In genomic region chr6:80214436-80215022, GRCh38 we compare ENCODE assay signal across 8 cellular contexts.
A peak's percentile ranks its signal among the peaks of the same experiment; 100 is the strongest.
DNase-seq lines count a peak whose midpoint lies in the region; ATAC-seq, FAIRE-seq and TF ChIP-seq lines count a peak whose summit lies in the region.

No MANE protein-coding gene starts in this region.

- intact Hi-C loops in aorta (cut with DNase I): loop anchor here in 1 of 2 donors (10.0 kb wide), 1 partner anchor 1540 kb away; the partner anchor contains the start of gene TENT5A

- no peaks in the 10 kb centered on the region for H3K36me3 ChIP-seq in HEK293 (ENCODE audit: control insufficient read depth in 2 of 2, insufficient read depth in 1 of 2, low read length in 2 of 2)
- H3K36me3 ChIP-seq in lung (ENCODE audit: control insufficient read depth in 2 of 2, insufficient read depth in 2 of 2, low read length in 2 of 2): peaks cover 1 to 2% of the 10 kb centered on the region in 2 donors
- no peaks in the 10 kb centered on the region for H3K36me3 ChIP-seq in aorta (ENCODE audit: control insufficient read depth in 1 of 2, insufficient read depth in 2 of 2, low read length in 1 of 2)

- CTCF ChIA-PET in HEK293 (lab: Yijun Ruan, JAX): interaction anchor here (0.6 to 2.0 kb wide), 51 partner anchors 9 to 1541 kb away, joined by 3 to 19 read pairs (median 3); no protein-coding TSS in a partner anchor

- 64 to 69% methylated on average over 4 of the region's 4 CpGs for WGBS in lung, 2 donors
- 46 to 50% methylated on average over 4 of the region's 4 CpGs for WGBS in aorta, 2 donors

- H3K4me3 ChIP-seq in GM12864 (ENCODE audit: low read depth, low read length) (no peak overlapping the region), HEK293 (ENCODE audit: low read depth, low read length) (no peak overlapping the region), LNCaP clone FGC (ENCODE audit: low read depth, low read length) (no peak overlapping the region), coronary artery (no peak overlapping the region), lung (no peak overlapping the region), aorta (ENCODE audit: low read length in 2 of 2) (no peak overlapping the region)

- DNase-seq in A172 (ENCODE audit: low spot score) (peak; percentile 50), GM12864 (ENCODE audit: low read depth) (peak; percentile 8), LNCaP clone FGC (ENCODE audit: low read depth) (peak; percentile 8), RCC 7860 (ENCODE audit: low spot score) (peak; percentile 40), coronary artery (ENCODE audit: low spot score) (no peak), lung (ENCODE audit: low spot score) (no peak), aorta (no peak)

- H3K27me3 ChIP-seq in lung (ENCODE audit: control insufficient read depth, insufficient read depth) (no peaks in the 10 kb centered on the region), aorta (ENCODE audit: control insufficient read depth in 1 of 2, insufficient read depth in 2 of 2, low read length in 1 of 2) (no peaks in the 10 kb centered on the region)

- POLR2A ChIA-PET in HEK293 (lab: Yijun Ruan, JAX): interaction anchor here (0.5 to 0.6 kb wide), 2 partner anchors 15 to 1202 kb away, joined by 3 to 5 read pairs; no protein-coding TSS in a partner anchor

- peak; percentile 38 for FAIRE-seq in RCC 7860 (lab: Jason Lieb, UNC)

- H3K9me3 ChIP-seq in HEK293 (ENCODE audit: control insufficient read depth, insufficient read depth, low read depth, low read length): no peaks in the 10 kb centered on the region
- H3K9me3 ChIP-seq in lung (ENCODE audit: control insufficient read depth in 2 of 2, insufficient read depth in 1 of 2, low read length in 1 of 2): no peaks in the 10 kb centered on the region
- H3K9me3 ChIP-seq in aorta (ENCODE audit: control insufficient read depth, low read length): no peaks in the 10 kb centered on the region

- H3K27ac ChIP-seq in HEK293 (ENCODE audit: extremely low read depth, low read depth, low read length) (no peak overlapping the region), coronary artery (no peak overlapping the region), lung (ENCODE audit: low read depth in 1 of 2, low read length in 1 of 2) (no peak overlapping the region), aorta (ENCODE audit: low read depth in 1 of 2, low read length in 2 of 2) (no peak overlapping the region)

- peak; percentile 76 for TF ChIP-seq CTCF in GM12864 (IDR thresholded peaks at IDR 0.05; ENCODE audit: low read depth, low read length, missing control alignments)
- 0 out of 2 replicates have a peak, but pooled peaks have one; percentile 24 for TF ChIP-seq CTCF in HEK293 (tag by site-specific recombination; IDR thresholded peaks at IDR 0.05)
- peak; percentile 72 for TF ChIP-seq CTCF in LNCaP clone FGC (IDR thresholded peaks at IDR 0.05; ENCODE audit: control insufficient read depth, extremely low read depth, insufficient read depth)
- peak; percentile 45 for TF ChIP-seq CTCF in coronary artery (IDR thresholded peaks at IDR 0.05)
- TF ChIP-seq CTCF in lung (IDR thresholded peaks at IDR 0.05; ENCODE audit: control extremely low read depth, extremely low read depth): peak; percentile 9

- ATAC-seq in lung (ENCODE audit: insufficient read depth, low FRiP score): peak; percentile 58
- peak; percentile 84 for ATAC-seq in aorta (ENCODE audit: low FRiP score)

- H3K4me1 ChIP-seq in HEK293 (ENCODE audit: control insufficient read depth, insufficient read depth, low read length) (no peaks in the 10 kb centered on the region), lung (ENCODE audit: control insufficient read depth in 2 of 2, insufficient read depth in 2 of 2, low read length in 2 of 2) (peaks cover 0 to 5% of the 10 kb centered on the region in 2 donors), aorta (ENCODE audit: control insufficient read depth in 1 of 2, insufficient read depth in 2 of 2, low read length in 2 of 2) (peaks cover 2 to 3% of the 10 kb centered on the region in 2 donors)

TF ChIP-seq in HEK293, 187 proteins besides CTCF, POLR2A, EP300 and RAD21:
- no peak for TF ChIP-seq ZNF521 (tag by site-specific recombination; IDR thresholded peaks at IDR 0.05)
- 0 out of 2 replicates have a peak, but pooled peaks have one; percentile 23 for TF ChIP-seq ZNF660 (tag by site-specific recombination; IDR thresholded peaks at IDR 0.05)
- no peak for TF ChIP-seq ZNF776 (tag by site-specific recombination; IDR thresholded peaks at IDR 0.05; ENCODE audit: borderline replicate concordance)
- TF ChIP-seq ZNF211 (tag by site-specific recombination; IDR thresholded peaks at IDR 0.05; ENCODE audit: low read depth): no peak
- TF ChIP-seq ZNF654 (tag by site-specific recombination; IDR thresholded peaks at IDR 0.05; ENCODE audit: low read depth): peak; percentile 79
- TF ChIP-seq PRDM1 (tag by site-specific recombination; IDR thresholded peaks at IDR 0.05): 0 out of 2 replicates have a peak, but pooled peaks have one; percentile 7
- no peak for TF ChIP-seq ZBTB7A (tag by site-specific recombination; IDR thresholded peaks at IDR 0.05; ENCODE audit: low read depth)

Comparison
In these comparisons a context has a peak if more than half of its experiments do, and no peak if none do; other contexts are left out.
1. DNase-seq: peak in A172 (single experiment), GM12864 (single experiment), LNCaP clone FGC (single experiment) and RCC 7860 (single experiment); none in coronary artery (single experiment), lung (single experiment) and aorta (0 of 2).
2. CTCF ChIP-seq: peak in every context shown above with its lines; median percentile 76 in GM12864; 72 in LNCaP clone FGC; 45 in coronary artery; 24 in HEK293; 9 in lung.